ENCODE assay signal across 8 cellular contexts in genomic region chr2:191635333-191636234, GRCh38. TPM values are rescaled to one million over a fixed set of nuclear protein-coding genes. Genes with fewer than 3 reads are reported as not detected.
DNase-seq lines count a peak whose midpoint lies in the region; ATAC-seq and TF ChIP-seq lines count a peak whose summit lies in the region.

No MANE protein-coding gene starts in this region.

- H3K4me1 ChIP-seq in HCT116 (ENCODE audit: control insufficient read depth in 1 of 2, insufficient read depth in 2 of 2, low read length in 2 of 2) (peaks cover 35 to 48% of the 10 kb centered on the region in 2 experiments), OCI-LY3 (ENCODE audit: low read length) (peaks cover 61% of the 10 kb centered on the region), mesendoderm (ENCODE audit: control insufficient read depth, low read depth, low read length) (peaks cover 6% of the 10 kb centered on the region), stomach (peaks cover 7 to 25% (median 18%) of the 10 kb centered on the region in 4 donors)

- H3K56ac ChIP-seq in mesendoderm (ENCODE audit: low read length), result no peak overlapping the region

- H4K20me1 ChIP-seq in HCT116 (ENCODE audit: insufficient read depth) (no peaks in the 10 kb centered on the region), OCI-LY3 (ENCODE audit: insufficient read depth, low read length) (no peaks in the 10 kb centered on the region)

- H3K18ac ChIP-seq in mesendoderm (ENCODE audit: low read length), result no peak overlapping the region

- H3K79me2 ChIP-seq in HCT116 (ENCODE audit: insufficient read depth, low read length), result no peaks in the 10 kb centered on the region
- H3K79me2 ChIP-seq in OCI-LY3 (ENCODE audit: low read length), result no peaks in the 10 kb centered on the region
- H3K79me2 ChIP-seq in mesendoderm (ENCODE audit: control insufficient read depth, insufficient read depth, low read length), result no peaks in the 10 kb centered on the region

- H3K27ac ChIP-seq in HCT116 (ENCODE audit: low read depth, low read length) (peak overlapping the region; percentile 49; the same call in 1 of the 2 replicates), OCI-LY3 (ENCODE audit: low read length) (peak overlapping the region; percentile 26), mesendoderm (ENCODE audit: low read depth, low read length) (no peak overlapping the region), stomach (no peak overlapping the region)

- WGBS in mesendoderm (ENCODE audit: extremely low coverage, insufficient coverage, low lambda C conversion rate), result no CpG with 5 or more reads among the region's 5 CpGs
- WGBS in stomach, 5 donors, result 72 to 85% (median 79%) methylated on average over 5 of the region's 5 CpGs

- TF ChIP-seq RAD21 in HCT116 (IDR thresholded peaks at IDR 0.05; ENCODE audit: low read depth), result no peak

- BruUV-seq in HCT116 (replicated peaks; lab: Mats Ljungman, UMichigan), result no TSS peak

- intact Hi-C loops in HCT116 (cut with micrococcal nuclease) (no loop called here), stomach (cut with DNase I; ENCODE audit: low total_unique reads) (no loop called here)

- H2AFZ ChIP-seq in HCT116 (ENCODE audit: low read depth, low read length, poor library complexity, severe bottlenecking) (peak overlapping the region; percentile 49), OCI-LY3 (ENCODE audit: low read depth, low read length) (no peak overlapping the region)

- no peaks in the 10 kb centered on the region for H3K27me3 ChIP-seq in HCT116 (ENCODE audit: insufficient read depth, low read length)
- H3K27me3 ChIP-seq in OCI-LY3 (ENCODE audit: low read depth, low read length), result no peaks in the 10 kb centered on the region
- no peaks in the 10 kb centered on the region for H3K27me3 ChIP-seq in mesendoderm (ENCODE audit: insufficient read depth, low read length, poor library complexity)
- no peaks in the 10 kb centered on the region for H3K27me3 ChIP-seq in stomach

- no peak overlapping the region for H3K23ac ChIP-seq in mesendoderm (ENCODE audit: low read length)

- H2BK120ac ChIP-seq in mesendoderm (ENCODE audit: low read depth, low read length), result no peak overlapping the region

- no peak overlapping the region for H2BK15ac ChIP-seq in mesendoderm (replicated peaks; ENCODE audit: low read depth)

- H3K4me3 ChIP-seq in HCT116 (replicated peaks in 1 of 2; ENCODE audit: low read depth in 1 of 2, low read length in 2 of 2) (peak overlapping the region in 1 of 2 experiments; percentile 44; a peak in 2 of 4 replicates), OCI-LY3 (ENCODE audit: low read length) (no peak overlapping the region), mesendoderm (ENCODE audit: low read length) (no peak overlapping the region), stomach (no peak overlapping the region)

- no peak for TF ChIP-seq EP300 in stomach (IDR thresholded peaks at IDR 0.05)

- H3K9me2 ChIP-seq in HCT116 (ENCODE audit: insufficient read depth), result no peaks in the 10 kb centered on the region

- H4K8ac ChIP-seq in mesendoderm (ENCODE audit: low read depth, low read length), result no peak overlapping the region

- no peaks in the 10 kb centered on the region for H3K79me1 ChIP-seq in mesendoderm (ENCODE audit: low read length)

- DNase-seq in HCT116 (ENCODE audit: low read depth, low spot score), result peak; percentile 13
- peak; percentile 30 for DNase-seq in mesendoderm
- no peak for DNase-seq in stomach
- no peak for DNase-seq in nucleus accumbens (lab: John Stamatoyannopoulos, UW)
- no peak for DNase-seq in G401 (ENCODE audit: low spot score)
- no peak for DNase-seq in anterior cingulate cortex (lab: John Stamatoyannopoulos, UW)

- ATAC-seq in GM18520 (IDR thresholded peaks at IDR 0.05; ENCODE audit: unreplicated experiment) (peak; percentile 80), HCT116 (peak; percentile 69)

- POLR2A ChIA-PET in HCT116 (lab: Charles Lee), result interaction anchor here (1.6 kb wide), 1 partner anchor 42 kb away, joined by 5 read pairs; the partner anchor contains the start of gene NABP1

- H3K9ac ChIP-seq in HCT116 (ENCODE audit: low read length), result peak overlapping the region; percentile 43
- peak overlapping the region; percentile 14; the same call in 1 of the 2 replicates for H3K9ac ChIP-seq in OCI-LY3 (ENCODE audit: low read length)
- H3K9ac ChIP-seq in mesendoderm (ENCODE audit: low read length), result no peak overlapping the region

- H3K36me3 ChIP-seq in HCT116 (ENCODE audit: control insufficient read depth in 1 of 2, insufficient read depth in 2 of 2, low read length in 2 of 2), result no peaks in the 10 kb centered on the region
- H3K36me3 ChIP-seq in OCI-LY3 (replicated peaks; ENCODE audit: low read depth, low read length), result no peaks in the 10 kb centered on the region
- no peaks in the 10 kb centered on the region for H3K36me3 ChIP-seq in mesendoderm (ENCODE audit: control insufficient read depth, insufficient read depth, low read length)
- H3K36me3 ChIP-seq in stomach, result no peaks in the 10 kb centered on the region

- RAD21 ChIA-PET in HCT116 (lab: Charles Lee; ENCODE audit: low non-redundant PET in 1 of 2, low total read pairs in 2 of 2, uncharacterized antibody in 2 of 2, unreplicated experiment in 2 of 2), result no interaction called here

- in situ Hi-C loops in G401 (cut with HindIII; ENCODE audit: low sequenced_read_pairs), result no loop called here

- H3K4ac ChIP-seq in mesendoderm (ENCODE audit: low read depth, low read length), result no peak overlapping the region

- TF ChIP-seq CTCF in HCT116 (IDR thresholded peaks at IDR 0.05 in 2 of 3, conservative IDR thresholded peaks at IDR 0.05 in 1 of 3; ENCODE audit: borderline replicate concordance in 1 of 3, insufficient read depth in 1 of 3, low read depth in 2 of 3, low read length in 2 of 3) (no peak), OCI-LY3 (IDR thresholded peaks at IDR 0.05; ENCODE audit: low read depth, low read length) (no peak), stomach (IDR thresholded peaks at IDR 0.05) (no peak)

- no peak overlapping the region for H2BK5ac ChIP-seq in mesendoderm (ENCODE audit: low read length)

- H4K5ac ChIP-seq in mesendoderm (ENCODE audit: low read length), result no peak overlapping the region

- H3K4me2 ChIP-seq in HCT116 (ENCODE audit: low read length) (peak overlapping the region; percentile 82), OCI-LY3 (ENCODE audit: low read length) (peak overlapping the region; percentile 42), mesendoderm (ENCODE audit: low read length) (no peak overlapping the region)

- CTCF ChIA-PET in HCT116 (lab: Charles Lee), result no interaction called here

- TF ChIP-seq POLR2A in HCT116 (IDR thresholded peaks at IDR 0.05; ENCODE audit: borderline replicate concordance, extremely low read depth, insufficient read depth, insufficient read length) (no peak), stomach (IDR thresholded peaks at IDR 0.05) (no peak)

- no peaks in the 10 kb centered on the region for H3K9me3 ChIP-seq in HCT116 (ENCODE audit: control insufficient read depth in 1 of 2, insufficient read depth in 1 of 2, low read depth in 1 of 2, low read length in 2 of 2)
- H3K9me3 ChIP-seq in OCI-LY3 (ENCODE audit: insufficient read depth, low read length), result no peaks in the 10 kb centered on the region
- no peaks in the 10 kb centered on the region for H3K9me3 ChIP-seq in stomach

- no peak overlapping the region for H2AK5ac ChIP-seq in mesendoderm (ENCODE audit: low read length)

TF ChIP-seq in HCT116, 20 proteins besides CTCF, POLR2A, EP300 and RAD21:
- no peak for TF ChIP-seq ATF3 (IDR thresholded peaks at IDR 0.05)
- TF ChIP-seq ZNF274 (IDR thresholded peaks at IDR 0.05; ENCODE audit: low read depth, low read length), result no peak
- TF ChIP-seq ELF1 (IDR thresholded peaks at IDR 0.05; ENCODE audit: borderline replicate concordance, low read depth), result no peak
- no peak for TF ChIP-seq SP1 (IDR thresholded peaks at IDR 0.05; ENCODE audit: low read depth)
- no peak for TF ChIP-seq SRF (IDR thresholded peaks at IDR 0.05; ENCODE audit: low read depth)
- TF ChIP-seq EGR1 (IDR thresholded peaks at IDR 0.05; ENCODE audit: low read depth), result no peak
- TF ChIP-seq CBX3 (IDR thresholded peaks at IDR 0.05; ENCODE audit: low read depth), result no peak
- TF ChIP-seq JUND (IDR thresholded peaks at IDR 0.05), result no peak
- no peak for TF ChIP-seq MAX (IDR thresholded peaks at IDR 0.05)
- no peak for TF ChIP-seq FOSL1 (IDR thresholded peaks at IDR 0.05; ENCODE audit: low read depth)
- TF ChIP-seq EZH2phosphoT487 (IDR thresholded peaks at IDR 0.05; ENCODE audit: borderline replicate concordance), result no peak

RNA-seq across cellular contexts. Expression of gene NABP1, which starts 42.4 kb away (rescaled TPM):
- total RNA-seq in HCT116 (2021; ENCODE audit: unreplicated experiment) (39.3 TPM), stomach (10 to 100 TPM in 3 of 5 donors, 1 to 10 TPM in 2; 1.4 to 30.1 (median 12.5) TPM)
- 9.4 and 14.2 TPM in 2 replicates for polyA plus RNA-seq in HCT116 (2012)
- polyA plus RNA-seq in mesendoderm (2013, experiment 1 of 2), result 2.7 TPM
- polyA plus RNA-seq in mesendoderm (2013, experiment 2 of 2), result 2.9 TPM
- 1 to 10 TPM; 4.1 to 9.7 (median 4.5) TPM for polyA plus RNA-seq in stomach
- 0.74 and 1.9 TPM in 2 replicates for total RNA-seq in G401 (2014; rRNA removed; shearing (Covaris generic))

Comparison
In these comparisons a context has a peak if more than half of its experiments do, and no peak if none do; other contexts are left out.
1. DNase-seq: peak in HCT116 (single experiment) and mesendoderm (single experiment); none in stomach (single experiment), nucleus accumbens (0 of 56), G401 (single experiment) and anterior cingulate cortex (0 of 58).
2. H3K27ac ChIP-seq: peak in HCT116 (single experiment) and OCI-LY3 (single experiment); none in mesendoderm (single experiment) and stomach (0 of 5).